In genomic region chr19:51356159-51356801, GRCh38 we compare ENCODE assay signal across 20 cellular contexts. TPM values are rescaled to one million over a fixed set of nuclear protein-coding genes. Genes with fewer than 3 reads are reported as not detected.
A peak's percentile ranks its signal among the peaks of the same experiment; 100 is the strongest.
DNase-seq lines count a peak whose midpoint lies in the region; ATAC-seq and TF ChIP-seq lines count a peak whose summit lies in the region.
"Had no signal": no experiment of that assay in that cellular context is flagged by ENCODE, and none has a peak within 500 bp of the region (broad histone marks: within the 10 kb centered on the region; RNA-seq: fewer than 3 reads in every experiment).

No MANE protein-coding gene starts in this region.

- peaks cover 28% of the 10 kb centered on the region for H3K79me2 ChIP-seq in osteoblast (ENCODE audit: insufficient read depth, low read length)

- peaks cover 12% of the 10 kb centered on the region for H3K4me1 ChIP-seq in osteoblast (ENCODE audit: insufficient read depth, low read length)
- no peaks in the 10 kb centered on the region for H3K4me1 ChIP-seq in left lung

- H3K27ac ChIP-seq in osteoblast (ENCODE audit: low read depth, low read length) = no peak overlapping the region
- no peak overlapping the region for H3K27ac ChIP-seq in left lung
- H3K27ac ChIP-seq: A549, GM23248 had no signal

- no peaks in the 10 kb centered on the region for H3K9me3 Mint-ChIP-seq in activated naive CD8-positive, alpha-beta T cell (ENCODE audit: low read depth)
- H3K9me3 Mint-ChIP-seq in activated naive CD8-positive, alpha-beta T cell treated with anti-CD3 and anti-CD28 coated beads for 36 hours = no peaks in the 10 kb centered on the region
- H3K9me3 Mint-ChIP-seq in glutamatergic neuron (ENCODE audit: unreplicated experiment) = peaks cover 15% of the 10 kb centered on the region
- H3K9me3 Mint-ChIP-seq: IgD-negative memory B cell had no signal

- H2AFZ ChIP-seq in osteoblast (ENCODE audit: low read length) = no peak overlapping the region
- H2AFZ ChIP-seq: GM23248 had no signal

- no peak for ATAC-seq in left lung
- ATAC-seq: A549, GM12878 had no signal

- H3K4me3 ChIP-seq in osteoblast (ENCODE audit: insufficient read depth, low read length) = no peak overlapping the region
- no peak overlapping the region for H3K4me3 ChIP-seq in left lung
- H3K4me3 ChIP-seq: A549, GM12878, GM23248 had no signal

- H3K27me3 ChIP-seq in osteoblast (ENCODE audit: insufficient read depth, low read length) (no peaks in the 10 kb centered on the region), left lung (no peaks in the 10 kb centered on the region)

- no peak overlapping the region for H3K4me2 ChIP-seq in osteoblast (ENCODE audit: insufficient read depth, low read length)
- H3K4me2 ChIP-seq: A549 had no signal

- intact Hi-C loops in left lung (cut with DNase I) = no loop called here

- no peak for DNase-seq in activated naive CD8-positive, alpha-beta T cell treated with anti-CD3 and anti-CD28 coated beads for 36 hours
- DNase-seq in glutamatergic neuron (no peak), osteoblast (ENCODE audit: insufficient read length, low spot score, missing footprints) (peak; percentile 30), left lung (no peak)
- DNase-seq in stimulated activated CD4-positive, alpha-beta T cell treated with anti-CD3 and anti-CD28 coated beads, Interleukin-15, amount 100 ng/mL, for 24 hours = no peak
- DNase-seq: C1 segment of cervical spinal cord, DMS 273 treated with DMSO at 0.1 percent for 48 hours, GDM1, GM23248, HCEC 1CT, NCI-H1105, NCI-H1694, NCI-H510A treated with DMSO at 0.1 percent for 48 hours, NCI-H82 had no signal

- TF ChIP-seq CTCF in glutamatergic neuron (IDR thresholded peaks at IDR 0.05; ENCODE audit: partially characterized antibody, unreplicated experiment) (no peak), osteoblast (IDR thresholded peaks at IDR 0.05; ENCODE audit: extremely low read depth, low read depth, low read length) (no peak), left lung (IDR thresholded peaks at IDR 0.05) (no peak)

- H3K27ac Mint-ChIP-seq in activated naive CD8-positive, alpha-beta T cell = peak overlapping the region; percentile 72
- no peak overlapping the region for H3K27ac Mint-ChIP-seq in activated naive CD8-positive, alpha-beta T cell treated with anti-CD3 and anti-CD28 coated beads for 36 hours
- H3K27ac Mint-ChIP-seq in glutamatergic neuron (ENCODE audit: unreplicated experiment) = no peak overlapping the region

- H3K4me1 Mint-ChIP-seq in activated naive CD8-positive, alpha-beta T cell (ENCODE audit: low read depth) = peaks cover 35% of the 10 kb centered on the region
- peaks cover 31% of the 10 kb centered on the region for H3K4me1 Mint-ChIP-seq in activated naive CD8-positive, alpha-beta T cell treated with anti-CD3 and anti-CD28 coated beads for 36 hours
- peaks cover 5% of the 10 kb centered on the region for H3K4me1 Mint-ChIP-seq in glutamatergic neuron (ENCODE audit: low read depth, unreplicated experiment)

- no peaks in the 10 kb centered on the region for H3K9me3 ChIP-seq in osteoblast (ENCODE audit: low read depth, low read length)
- H3K9me3 ChIP-seq in left lung = no peaks in the 10 kb centered on the region
- H3K9me3 ChIP-seq: A549 had no signal

- peak overlapping the region; percentile 18 for H3K4me3 Mint-ChIP-seq in activated naive CD8-positive, alpha-beta T cell
- no peak overlapping the region for H3K4me3 Mint-ChIP-seq in activated naive CD8-positive, alpha-beta T cell treated with anti-CD3 and anti-CD28 coated beads for 36 hours
- H3K4me3 Mint-ChIP-seq in glutamatergic neuron (ENCODE audit: unreplicated experiment) = peak overlapping the region; percentile 42
- H3K4me3 Mint-ChIP-seq: IgD-negative memory B cell had no signal

- peaks cover 14% of the 10 kb centered on the region for H4K20me1 ChIP-seq in osteoblast (ENCODE audit: insufficient read depth, low read length)

- H3K36me3 ChIP-seq in osteoblast (ENCODE audit: insufficient read depth, low read length) (peaks cover 15% of the 10 kb centered on the region), left lung (peaks cover 0 to 18% of the 10 kb centered on the region in 2 donors)

- no peaks in the 10 kb centered on the region for H3K36me3 Mint-ChIP-seq in activated naive CD8-positive, alpha-beta T cell
- H3K36me3 Mint-ChIP-seq in activated naive CD8-positive, alpha-beta T cell treated with anti-CD3 and anti-CD28 coated beads for 36 hours = peaks cover 23% of the 10 kb centered on the region
- H3K36me3 Mint-ChIP-seq in glutamatergic neuron (ENCODE audit: unreplicated experiment) = peaks cover 11% of the 10 kb centered on the region

- no peaks in the 10 kb centered on the region for H3K27me3 Mint-ChIP-seq in activated naive CD8-positive, alpha-beta T cell
- H3K27me3 Mint-ChIP-seq in activated naive CD8-positive, alpha-beta T cell treated with anti-CD3 and anti-CD28 coated beads for 36 hours = no peaks in the 10 kb centered on the region
- H3K27me3 Mint-ChIP-seq in glutamatergic neuron (ENCODE audit: unreplicated experiment) = peaks cover 3% of the 10 kb centered on the region
- H3K27me3 Mint-ChIP-seq: IgD-negative memory B cell had no signal

RNA-seq across cellular contexts. Expression of gene ETFB, which starts 9.9 kb away (rescaled TPM):
- total RNA-seq in activated naive CD8-positive, alpha-beta T cell treated with anti-CD3 and anti-CD28 coated beads for 36 hours = 100 to 1,000 TPM; 115 to 130 TPM
- total RNA-seq in glutamatergic neuron (ENCODE audit: unreplicated experiment) = 77.7 TPM
- total RNA-seq in osteoblast = 68.4 and 84.3 TPM in 2 replicates
- 10 to 100 TPM; 72.4 to 89.6 TPM for total RNA-seq in left lung

RNA-seq across cellular contexts. Expression of gene CLDND2, which starts 12.5 kb away (rescaled TPM):
- total RNA-seq in activated naive CD8-positive, alpha-beta T cell treated with anti-CD3 and anti-CD28 coated beads for 36 hours = 1 to 10 TPM; 2.0 to 3.8 TPM
- total RNA-seq in glutamatergic neuron (ENCODE audit: unreplicated experiment) = not detected
- not detected in 2 replicates for total RNA-seq in osteoblast
- 1 to 10 TPM; 1.4 to 1.6 TPM for total RNA-seq in left lung
- total RNA-seq: GM23248, HT1080, LHCN-M2 had no signal

RNA-seq across cellular contexts. Expression of gene VSIG10L, which starts 14.3 kb away (rescaled TPM):
- total RNA-seq in activated naive CD8-positive, alpha-beta T cell treated with anti-CD3 and anti-CD28 coated beads for 36 hours = 1 to 10 TPM; 1.3 to 1.6 TPM
- total RNA-seq in glutamatergic neuron (ENCODE audit: unreplicated experiment) = 3.5 TPM
- 0.72 and 0.88 TPM in 2 replicates for total RNA-seq in osteoblast
- total RNA-seq in left lung = 1 to 10 TPM; 3.5 to 4.1 TPM

RNA-seq across cellular contexts. Expression of gene NKG7, which starts 16.2 kb away (rescaled TPM):
- total RNA-seq in activated naive CD8-positive, alpha-beta T cell treated with anti-CD3 and anti-CD28 coated beads for 36 hours = 10 to 100 TPM; 85.3 to 91.9 TPM
- total RNA-seq in glutamatergic neuron (ENCODE audit: unreplicated experiment) (not detected), osteoblast (not detected in 2 replicates), left lung (10 to 100 TPM; 15.2 to 50.1 TPM)
- total RNA-seq: GM23248, HT1080, LHCN-M2 had no signal

RNA-seq across cellular contexts. Expression of gene LIM2, which starts 31.5 kb away (rescaled TPM):
- total RNA-seq in activated naive CD8-positive, alpha-beta T cell treated with anti-CD3 and anti-CD28 coated beads for 36 hours = not detected
- total RNA-seq in glutamatergic neuron (ENCODE audit: unreplicated experiment) (not detected), osteoblast (not detected in 2 replicates), left lung (not detected)
- total RNA-seq: GM12878, GM23248, HT1080, LHCN-M2 had no signal
